21 cellular contexts compared by ENCODE assay signal in the genomic region with DNA sequence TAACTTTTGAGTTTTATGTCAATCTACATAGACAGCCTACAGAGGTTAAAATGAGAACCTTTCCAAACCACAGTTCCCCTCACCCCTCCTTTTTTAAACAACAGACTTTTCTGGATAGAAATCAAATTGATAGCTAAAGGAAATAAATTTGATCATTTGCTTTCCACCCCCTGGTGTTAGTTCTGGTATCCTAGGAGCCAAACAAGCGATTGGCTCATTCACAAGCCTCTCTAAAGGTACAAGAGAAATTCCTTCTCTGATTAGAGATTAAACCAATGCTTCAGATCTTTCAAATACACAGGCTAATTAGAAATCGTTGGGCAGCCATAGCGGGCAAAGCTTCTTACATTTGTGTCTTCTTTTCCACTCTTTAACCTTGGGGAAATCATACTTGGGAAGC.
"Had no signal": no experiment of that assay in that cellular context is flagged by ENCODE, and none has a peak within 500 bp of the region (broad histone marks: within the 10 kb centered on the region; RNA-seq: fewer than 3 reads in every experiment).

No MANE protein-coding gene starts in this region.

- H3K4me3 ChIP-seq: hepatocyte, mucosa of descending colon, neural progenitor cell, smooth muscle cell, stomach, transverse colon, upper lobe of right lung, vagina had no signal

- H3K27ac ChIP-seq: hepatocyte, neural progenitor cell, stomach, transverse colon, upper lobe of right lung, vagina had no signal

- H3K4me3 Mint-ChIP-seq: mesothelial cell of epicardium; naive B cell; natural killer cell treated with Interleukin-12 subunit alpha and Interleukin-12 subunit beta and Interleukin-15 and Interleukin-18, amount 100 ng/mL, for 72 hours; neural progenitor cell; stimulated activated effector memory CD8-positive, alpha-beta T cell treated with anti-CD3 and anti-CD28 coated beads, Interleukin-12 subunit alpha, Interleukin-12 subunit beta, amount 100 ng/mL, for 72 hours had no signal

- H3K36me3 Mint-ChIP-seq: mesothelial cell of epicardium; naive B cell; natural killer cell treated with Interleukin-12 subunit alpha and Interleukin-12 subunit beta and Interleukin-15 and Interleukin-18, amount 100 ng/mL, for 72 hours; neural progenitor cell; stimulated activated effector memory CD8-positive, alpha-beta T cell treated with anti-CD3 and anti-CD28 coated beads, Interleukin-12 subunit alpha, Interleukin-12 subunit beta, amount 100 ng/mL, for 72 hours had no signal

- H3K36me3 ChIP-seq: neural progenitor cell, stomach, transverse colon, upper lobe of right lung, vagina had no signal

- H3K9me3 ChIP-seq: mucosa of descending colon, stomach, transverse colon, upper lobe of right lung, vagina had no signal

- H3K27ac Mint-ChIP-seq: mesothelial cell of epicardium; natural killer cell treated with Interleukin-12 subunit alpha and Interleukin-12 subunit beta and Interleukin-15 and Interleukin-18, amount 100 ng/mL, for 72 hours; neural progenitor cell; stimulated activated effector memory CD8-positive, alpha-beta T cell treated with anti-CD3 and anti-CD28 coated beads, Interleukin-12 subunit alpha, Interleukin-12 subunit beta, amount 100 ng/mL, for 72 hours had no signal

- H3K4me1 ChIP-seq: transverse colon, upper lobe of right lung, vagina had no signal

- DNase-seq: dorsolateral prefrontal cortex; effector CD4-positive, alpha-beta T cell; kidney; mesenchymal stem cell; mucosa of descending colon; naive B cell; retina; stimulated activated CD4-positive, alpha-beta T cell treated with anti-CD3 and anti-CD28 coated beads, Interleukin-12 subunit alpha, Interleukin-12 subunit beta, amount 100 ng/mL, for 4 hours; stimulated activated CD4-positive, alpha-beta T cell treated with anti-CD3 and anti-CD28 coated beads, Interleukin-1b, Interleukin-23, amount 100 ng/mL, for 48 hours; stimulated activated CD4-positive, alpha-beta T cell treated with anti-CD3 and anti-CD28 coated beads, Interleukin-4, amount 100 ng/mL, for 24 hours; stimulated activated naive CD4-positive, alpha-beta T cell treated with Interleukin-2 at 50 U/mL for 16 hours; stomach; transverse colon; upper lobe of right lung had no signal

- H3K9me3 Mint-ChIP-seq: mesothelial cell of epicardium; naive B cell; natural killer cell treated with Interleukin-12 subunit alpha and Interleukin-12 subunit beta and Interleukin-15 and Interleukin-18, amount 100 ng/mL, for 72 hours; neural progenitor cell; stimulated activated effector memory CD8-positive, alpha-beta T cell treated with anti-CD3 and anti-CD28 coated beads, Interleukin-12 subunit alpha, Interleukin-12 subunit beta, amount 100 ng/mL, for 72 hours had no signal

- H3K27me3 ChIP-seq: dorsolateral prefrontal cortex, hepatocyte, neural progenitor cell, stomach, transverse colon, upper lobe of right lung, vagina had no signal

- H3K4me1 Mint-ChIP-seq: mesothelial cell of epicardium; naive B cell; stimulated activated effector memory CD8-positive, alpha-beta T cell treated with anti-CD3 and anti-CD28 coated beads, Interleukin-12 subunit alpha, Interleukin-12 subunit beta, amount 100 ng/mL, for 72 hours had no signal

- H3K27me3 Mint-ChIP-seq: naive B cell had no signal
